In the genomic region with DNA sequence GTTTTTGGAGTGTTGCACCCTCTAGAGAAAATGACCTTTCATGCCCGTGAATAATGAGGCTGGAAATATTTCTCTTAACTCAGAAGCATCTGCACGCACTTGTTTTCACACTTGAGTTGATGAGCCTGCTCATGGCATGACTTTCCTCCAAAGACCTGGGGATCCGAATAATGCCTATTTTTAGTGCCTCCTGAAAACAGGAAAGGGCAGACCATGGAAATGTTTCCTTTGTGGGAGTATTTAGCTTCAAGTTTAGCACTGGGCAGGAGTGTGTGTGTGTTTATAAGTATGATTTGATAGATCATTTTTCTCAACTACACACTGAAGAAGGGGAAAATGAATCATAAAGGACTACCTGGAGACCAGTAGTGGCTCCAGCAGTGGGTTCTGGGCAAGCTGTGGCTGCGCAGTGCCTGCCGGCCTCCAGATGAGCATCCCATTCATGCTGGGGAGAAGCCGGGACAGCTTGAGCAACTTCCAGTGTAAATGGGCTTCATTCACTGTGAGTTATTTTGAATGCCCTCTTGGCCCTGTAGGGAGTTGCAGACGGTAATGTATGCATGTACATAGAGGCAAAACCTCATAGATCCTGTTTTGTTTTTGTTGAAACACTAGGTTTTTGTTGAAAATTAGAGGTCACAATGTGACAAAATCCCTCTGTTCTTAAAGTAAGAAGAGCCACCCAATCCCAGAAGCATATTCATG, we compare ENCODE assay signal across 1 cellular context.
TF ChIP-seq lines count a peak whose summit lies in the region.

No MANE protein-coding gene starts in this region.

TF ChIP-seq in WTC11, 78 proteins besides CTCF, POLR2A, EP300 and RAD21 (continued from another document):
- TF ChIP-seq, protein P1, sequence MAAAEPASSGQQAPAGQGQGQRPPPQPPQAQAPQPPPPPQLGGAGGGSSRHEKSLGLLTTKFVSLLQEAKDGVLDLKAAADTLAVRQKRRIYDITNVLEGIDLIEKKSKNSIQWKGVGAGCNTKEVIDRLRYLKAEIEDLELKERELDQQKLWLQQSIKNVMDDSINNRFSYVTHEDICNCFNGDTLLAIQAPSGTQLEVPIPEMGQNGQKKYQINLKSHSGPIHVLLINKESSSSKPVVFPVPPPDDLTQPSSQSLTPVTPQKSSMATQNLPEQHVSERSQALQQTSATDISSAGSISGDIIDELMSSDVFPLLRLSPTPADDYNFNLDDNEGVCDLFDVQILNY (CRISPR knock-in tag; IDR thresholded peaks at IDR 0.05) = no peak
- TF ChIP-seq ATF1 (CRISPR knock-in tag; IDR thresholded peaks at IDR 0.05) = no peak
- TF ChIP-seq ZNF317 (CRISPR knock-in tag; IDR thresholded peaks at IDR 0.05; ENCODE audit: borderline replicate concordance, low read depth) = no peak
- TF ChIP-seq ZNF671 (CRISPR knock-in tag; IDR thresholded peaks at IDR 0.05) = no peak
- no peak for TF ChIP-seq NR2C2 (CRISPR knock-in tag; IDR thresholded peaks at IDR 0.05)
- TF ChIP-seq, protein P2, sequence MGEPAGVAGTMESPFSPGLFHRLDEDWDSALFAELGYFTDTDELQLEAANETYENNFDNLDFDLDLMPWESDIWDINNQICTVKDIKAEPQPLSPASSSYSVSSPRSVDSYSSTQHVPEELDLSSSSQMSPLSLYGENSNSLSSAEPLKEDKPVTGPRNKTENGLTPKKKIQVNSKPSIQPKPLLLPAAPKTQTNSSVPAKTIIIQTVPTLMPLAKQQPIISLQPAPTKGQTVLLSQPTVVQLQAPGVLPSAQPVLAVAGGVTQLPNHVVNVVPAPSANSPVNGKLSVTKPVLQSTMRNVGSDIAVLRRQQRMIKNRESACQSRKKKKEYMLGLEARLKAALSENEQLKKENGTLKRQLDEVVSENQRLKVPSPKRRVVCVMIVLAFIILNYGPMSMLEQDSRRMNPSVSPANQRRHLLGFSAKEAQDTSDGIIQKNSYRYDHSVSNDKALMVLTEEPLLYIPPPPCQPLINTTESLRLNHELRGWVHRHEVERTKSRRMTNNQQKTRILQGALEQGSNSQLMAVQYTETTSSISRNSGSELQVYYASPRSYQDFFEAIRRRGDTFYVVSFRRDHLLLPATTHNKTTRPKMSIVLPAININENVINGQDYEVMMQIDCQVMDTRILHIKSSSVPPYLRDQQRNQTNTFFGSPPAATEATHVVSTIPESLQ (CRISPR knock-in tag; IDR thresholded peaks at IDR 0.05) = no peak
